9 cellular contexts compared by ENCODE assay signal in the genomic region with DNA sequence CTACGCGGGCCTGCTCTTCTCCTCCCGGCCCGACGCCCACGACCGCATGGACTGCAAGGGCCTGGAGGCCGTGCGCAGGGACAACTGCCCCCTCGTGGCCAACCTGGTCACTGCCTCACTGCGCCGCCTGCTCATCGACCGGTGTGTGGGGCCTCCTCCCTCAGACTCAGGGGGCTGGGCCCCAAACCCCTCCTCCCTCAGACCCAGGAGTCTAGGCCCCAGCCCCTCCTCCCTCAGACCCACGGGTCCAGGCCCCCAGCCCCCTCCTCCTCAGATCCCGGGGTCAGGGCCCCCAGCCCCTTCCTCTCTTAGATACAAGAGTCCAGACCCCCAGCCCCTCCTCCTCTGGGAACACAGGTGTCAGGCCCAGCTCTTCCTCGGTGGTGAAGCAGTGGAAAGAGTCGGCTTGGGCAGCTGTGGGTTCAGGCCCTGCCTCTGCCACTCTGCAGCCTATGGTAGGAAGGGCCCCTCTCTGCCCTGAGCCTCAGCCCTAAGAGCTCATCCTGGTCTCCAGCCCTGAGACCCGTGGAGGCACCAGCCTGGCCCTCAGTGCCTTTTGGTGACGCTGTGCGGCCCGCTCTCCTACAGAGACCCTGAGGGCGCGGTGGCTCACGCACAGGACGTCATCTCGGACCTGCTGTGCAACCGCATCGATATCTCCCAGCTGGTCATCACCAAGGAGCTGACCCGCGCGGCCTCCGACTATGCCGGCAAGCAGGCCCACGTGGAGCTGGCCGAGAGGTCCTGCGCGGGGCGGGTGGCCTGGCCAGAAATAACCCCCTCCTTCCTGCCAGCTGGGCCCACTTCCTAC. TPM values are rescaled to one million over a fixed set of nuclear protein-coding genes. Genes with fewer than 3 reads are reported as not detected.
DNase-seq lines count a peak whose midpoint lies in the region; ATAC-seq and TF ChIP-seq lines count a peak whose summit lies in the region.
"Had no signal": no experiment of that assay in that cellular context is flagged by ENCODE, and none has a peak within 500 bp of the region (broad histone marks: within the 10 kb centered on the region; RNA-seq: fewer than 3 reads in every experiment).

No MANE protein-coding gene starts in this region.

- peak; percentile 74 to 92 (median 82) for TF ChIP-seq CTCF in adrenal gland (IDR thresholded peaks at IDR 0.05)
- TF ChIP-seq CTCF in smooth muscle cell (IDR thresholded peaks at IDR 0.05; ENCODE audit: borderline replicate concordance, insufficient read depth, poor library complexity, severe bottlenecking), result peak; percentile 83

- H3K27ac ChIP-seq in adrenal gland (no peak overlapping the region), smooth muscle cell (ENCODE audit: low read depth) (no peak overlapping the region)

- H4K20me1 ChIP-seq in smooth muscle cell (ENCODE audit: low read depth), result no peaks in the 10 kb centered on the region

- H3K79me2 ChIP-seq in smooth muscle cell (ENCODE audit: low read depth), result no peaks in the 10 kb centered on the region

- no peaks in the 10 kb centered on the region for H3K36me3 ChIP-seq in adrenal gland (replicated peaks in 1 of 2)
- no peaks in the 10 kb centered on the region for H3K36me3 ChIP-seq in smooth muscle cell (ENCODE audit: low read depth)

- H3K4me3 ChIP-seq in adrenal gland (no peak overlapping the region), smooth muscle cell (no peak overlapping the region)

- H3K4me2 ChIP-seq in smooth muscle cell, result no peak overlapping the region

- whole genome bisulfite sequencing in adrenal gland, 4 donors, result 44 to 81% (median 53%) methylated on average over 12 to 39 of the region's 39 CpGs
- WGBS in smooth muscle cell (ENCODE audit: low lambda C conversion rate), result 65% methylated on average over 37 of the region's 39 CpGs

- DNase-seq in DMS 273 (lab: John Stamatoyannopoulos, UW; ENCODE audit: unreplicated experiment) (peak; percentile 78), DMS 273 treated with DMSO at 0.1 percent for 48 hours (lab: John Stamatoyannopoulos, UW) (no peak), T-helper 1 cell (peak; percentile 41 to 67 (median 61)), adrenal gland (peak; percentile 60 to 86 (median 76)), left ventricle myocardium superior (peak; percentile 87), smooth muscle cell (lab: John Stamatoyannopoulos, UW; ENCODE audit: unreplicated experiment) (peak; percentile 22)

- no peak for TF ChIP-seq POLR2A in adrenal gland (IDR thresholded peaks at IDR 0.05)

- H3K9me3 ChIP-seq in adrenal gland (replicated peaks in 1 of 3) (no peaks in the 10 kb centered on the region), smooth muscle cell (replicated peaks; ENCODE audit: low read depth) (no peaks in the 10 kb centered on the region)

- no peak overlapping the region for H2AFZ ChIP-seq in smooth muscle cell (ENCODE audit: low read depth)

- H3K9ac ChIP-seq in smooth muscle cell (ENCODE audit: low read depth), result no peak overlapping the region

- ATAC-seq in HG03175 (IDR thresholded peaks at IDR 0.05; ENCODE audit: unreplicated experiment) (peak; percentile 39), left ventricle myocardium superior (peak; percentile 84), GM18858 (IDR thresholded peaks at IDR 0.05; ENCODE audit: unreplicated experiment) (no peak)

- H3K4me1 ChIP-seq in adrenal gland (replicated peaks in 1 of 2) (no peaks in the 10 kb centered on the region), smooth muscle cell (ENCODE audit: low read depth) (peaks cover 7% of the 10 kb centered on the region)

- H3K27me3 ChIP-seq in adrenal gland, result peaks cover 24% of the 10 kb centered on the region
- H3K27me3 ChIP-seq in smooth muscle cell (ENCODE audit: low read depth), result peaks cover 23% of the 10 kb centered on the region

- no peaks in the 10 kb centered on the region for H3F3A ChIP-seq in smooth muscle cell (ENCODE audit: low read depth)

- intact Hi-C loops in adrenal gland (cut with DNase I) (loop anchor here (2.0 to 5.0 kb wide), 2 partner anchors 48 kb away; a partner anchor contains a TSS), left ventricle myocardium superior (cut with micrococcal nuclease) (no loop called here)

RNA-seq across cellular contexts. Expression of a gene that starts 3.7 kb away (rescaled TPM):
- total RNA-seq in adrenal gland, result under 1 TPM in 2 of 8 donors, not detected in 6; 0.19 to 0.29 TPM
- polyA plus RNA-seq in adrenal gland, result under 1 TPM in 1 of 3 donors, not detected in 2; 0.03 TPM
- total RNA-seq in left ventricle myocardium superior, result not detected
- total RNA-seq in smooth muscle cell, result not detected in 2 replicates
- 0.17 TPM in 1 of 2 replicates, not detected in the other for polyA plus RNA-seq in smooth muscle cell

RNA-seq across cellular contexts. Expression of a gene that starts 17.6 kb away (rescaled TPM):
- 1 to 10 TPM in 1 of 8 donors, not detected in 7; 1.6 TPM for total RNA-seq in adrenal gland
- polyA plus RNA-seq in adrenal gland, result under 1 TPM in 1 of 3 donors, not detected in 2; 0.03 TPM
- 0.12 TPM for total RNA-seq in left ventricle myocardium superior
- total RNA-seq in smooth muscle cell, result 0.18 TPM in 1 of 2 replicates, not detected in the other
- not detected in 2 replicates for polyA plus RNA-seq in smooth muscle cell

RNA-seq across cellular contexts. Expression of a gene that starts 30.9 kb away (rescaled TPM):
- total RNA-seq in adrenal gland (10 to 100 TPM in 7 of 8 donors, 1 to 10 TPM in 1; 8.4 to 59.0 (median 15.3) TPM), left ventricle myocardium superior (10.6 TPM), smooth muscle cell (14.9 and 16.0 TPM in 2 replicates)
- polyA plus RNA-seq in adrenal gland (10 to 100 TPM in 2 of 3 donors, 1 to 10 TPM in 1; 1.9 to 93.9 (median 40.1) TPM), smooth muscle cell (37.6 and 41.6 TPM in 2 replicates)

RNA-seq across cellular contexts. Expression of a gene that starts 38.8 kb away (rescaled TPM):
- 100 to 1,000 TPM in 4 of 8 donors, 10 to 100 TPM in 4; 75.3 to 148 (median 105) TPM for total RNA-seq in adrenal gland
- polyA plus RNA-seq in adrenal gland, result 100 to 1,000 TPM in 2 of 3 donors, 10 to 100 TPM in 1; 16.5 to 144 (median 102) TPM
- 76.5 TPM for total RNA-seq in left ventricle myocardium superior
- total RNA-seq in smooth muscle cell, result 39.5 and 48.3 TPM in 2 replicates
- polyA plus RNA-seq in smooth muscle cell, result 69.7 and 85.7 TPM in 2 replicates

RNA-seq across cellular contexts. Expression of a gene that starts 49.6 kb away (rescaled TPM):
- total RNA-seq in adrenal gland (1 to 10 TPM in 2 of 8 donors, under 1 TPM in 4, not detected in 2; 0.14 to 4.5 (median 0.74) TPM), left ventricle myocardium superior (0.32 TPM), smooth muscle cell (0.27 and 0.72 TPM in 2 replicates)
- polyA plus RNA-seq in adrenal gland (1 to 10 TPM in 1 of 3 donors, under 1 TPM in 1, not detected in 1; 0.61 to 1.4 TPM), smooth muscle cell (0.65 and 2.1 TPM in 2 replicates)
- total RNA-seq: mononuclear cell had no signal
